In genomic region chr9:94801685-94802084, GRCh38 we compare ENCODE assay signal across 13 cellular contexts.
DNase-seq lines count a peak whose midpoint lies in the region; TF ChIP-seq lines count a peak whose summit lies in the region.
"Had no signal": no experiment of that assay in that cellular context is flagged by ENCODE, and none has a peak within 500 bp of the region (broad histone marks: within the 10 kb centered on the region; RNA-seq: fewer than 3 reads in every experiment).

No MANE protein-coding gene starts in this region.

- H3K9me3 ChIP-seq in right atrium auricular region = no peaks in the 10 kb centered on the region
- no peaks in the 10 kb centered on the region for H3K9me3 ChIP-seq in prostate gland
- H3K9me3 ChIP-seq: pancreas had no signal

- DNase-seq in right atrium auricular region (ENCODE audit: low spot score) (no peak), cardiac septum (ENCODE audit: low spot score) (no peak), fibroblast of peridontal ligament (ENCODE audit: extremely low read depth) (peak; percentile 62), prostate gland (ENCODE audit: low spot score) (no peak), NCI-H1694 (lab: John Stamatoyannopoulos, UW) (no peak), NCI-H345 (lab: John Stamatoyannopoulos, UW) (no peak)
- no peak for DNase-seq in activated CD4-positive, alpha-beta memory T cell treated with anti-CD3 and anti-CD28 coated beads for 36 hours
- no peak for DNase-seq in stimulated activated naive CD4-positive, alpha-beta T cell (lab: John Stamatoyannopoulos, UW)
- DNase-seq: activated CD4-positive, alpha-beta T cell treated with anti-CD3 and anti-CD28 coated beads for 36 hours; DMS53; pancreas had no signal

- peaks cover 0 to 36% of the 10 kb centered on the region in 2 donors for H3K4me1 ChIP-seq in right atrium auricular region
- no peaks in the 10 kb centered on the region for H3K4me1 ChIP-seq in prostate gland (replicated peaks)

- no peak overlapping the region for H3K4me3 Mint-ChIP-seq in activated CD4-positive, alpha-beta memory T cell treated with anti-CD3 and anti-CD28 coated beads for 36 hours
- H3K4me3 Mint-ChIP-seq: activated CD4-positive, alpha-beta T cell treated with anti-CD3 and anti-CD28 coated beads for 36 hours; IgD-negative memory B cell had no signal

- intact Hi-C loops in cardiac septum (cut with DNase I) (loop anchor here (2.0 kb wide), 1 partner anchor 21 kb away; no protein-coding TSS in a partner anchor), prostate gland (cut with DNase I) (loop anchor here (5.0 kb wide), 1 partner anchor 121 kb away; no protein-coding TSS in a partner anchor)
- intact Hi-C loops in activated CD4-positive, alpha-beta memory T cell treated with anti-CD3 and anti-CD28 coated beads for 36 hours (cut with micrococcal nuclease) = loop anchor here (2.0 kb wide), 2 partner anchors 29 to 73 kb away; no protein-coding TSS in a partner anchor

- no peaks in the 10 kb centered on the region for H3K27me3 ChIP-seq in right atrium auricular region
- no peaks in the 10 kb centered on the region for H3K27me3 ChIP-seq in prostate gland (replicated peaks; ENCODE audit: insufficient read depth)
- H3K27me3 ChIP-seq: pancreas had no signal

- no peaks in the 10 kb centered on the region for H3K27me3 Mint-ChIP-seq in activated CD4-positive, alpha-beta memory T cell treated with anti-CD3 and anti-CD28 coated beads for 36 hours
- H3K27me3 Mint-ChIP-seq: activated CD4-positive, alpha-beta T cell treated with anti-CD3 and anti-CD28 coated beads for 36 hours; IgD-negative memory B cell had no signal

- H3K27ac ChIP-seq in right atrium auricular region (peak overlapping the region; percentile 52 to 69), prostate gland (peak overlapping the region; percentile 64 to 66)
- H3K27ac ChIP-seq: SK-N-MC had no signal

- H3K4me3 ChIP-seq in right atrium auricular region = no peak overlapping the region
- H3K4me3 ChIP-seq in prostate gland = no peak overlapping the region
- H3K4me3 ChIP-seq: pancreas, SK-N-MC had no signal

- TF ChIP-seq CTCF in right atrium auricular region (IDR thresholded peaks at IDR 0.05) (no peak), prostate gland (IDR thresholded peaks at IDR 0.05) (no peak)

- H3K9me3 Mint-ChIP-seq in activated CD4-positive, alpha-beta memory T cell treated with anti-CD3 and anti-CD28 coated beads for 36 hours = no peaks in the 10 kb centered on the region
- H3K9me3 Mint-ChIP-seq: IgD-negative memory B cell had no signal

- H3K4me1 Mint-ChIP-seq in activated CD4-positive, alpha-beta memory T cell treated with anti-CD3 and anti-CD28 coated beads for 36 hours (ENCODE audit: low read depth) = peaks cover 18% of the 10 kb centered on the region

- CTCF ChIA-PET in activated CD4-positive, alpha-beta memory T cell treated with anti-CD3 and anti-CD28 coated beads for 36 hours (lab: Charles Lee) = interaction anchor here (1.1 to 1.8 kb wide), 3 partner anchors 19 to 329 kb away, joined by 3 to 8 read pairs (median 6); no protein-coding TSS in a partner anchor

- peaks cover 22% of the 10 kb centered on the region for H3K36me3 Mint-ChIP-seq in activated CD4-positive, alpha-beta memory T cell treated with anti-CD3 and anti-CD28 coated beads for 36 hours

- H3K36me3 ChIP-seq in right atrium auricular region = no peaks in the 10 kb centered on the region
- no peaks in the 10 kb centered on the region for H3K36me3 ChIP-seq in prostate gland
- H3K36me3 ChIP-seq: pancreas had no signal

- H3K27ac Mint-ChIP-seq in activated CD4-positive, alpha-beta memory T cell treated with anti-CD3 and anti-CD28 coated beads for 36 hours = no peak overlapping the region
- H3K27ac Mint-ChIP-seq: activated CD4-positive, alpha-beta T cell treated with anti-CD3 and anti-CD28 coated beads for 36 hours; IgD-negative memory B cell had no signal

- TF ChIP-seq POLR2A in prostate gland (IDR thresholded peaks at IDR 0.05) = no peak

- POLR2A ChIA-PET in activated CD4-positive, alpha-beta memory T cell treated with anti-CD3 and anti-CD28 coated beads for 36 hours (lab: Charles Lee) = interaction anchor here (0.6 kb wide), 1 partner anchor 79 kb away, joined by 5 read pairs; no protein-coding TSS in a partner anchor
